ENCODE assay signal across 1 cellular context in the genomic region with DNA sequence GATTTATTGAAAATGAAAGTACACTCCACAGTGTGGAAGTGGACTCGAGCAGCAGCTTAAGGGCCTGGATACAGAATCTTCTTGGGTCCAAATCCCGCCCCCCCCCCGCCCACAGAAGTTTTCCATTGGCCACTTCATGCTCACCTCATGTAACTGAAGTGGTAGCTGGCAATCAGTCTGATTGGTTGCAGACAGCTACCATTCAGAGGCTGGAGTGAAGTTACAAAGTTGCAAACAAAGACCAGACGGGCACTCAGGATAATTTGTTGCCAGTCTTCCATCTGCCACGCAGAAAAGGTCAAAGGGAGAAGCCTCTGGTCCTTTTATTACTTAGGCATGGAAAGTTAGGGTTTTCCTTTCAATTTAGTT.
TF ChIP-seq lines count a peak whose summit lies in the region.

No MANE protein-coding gene starts in this region.

TF ChIP-seq in A549, 52 proteins besides CTCF, POLR2A, EP300 and RAD21 (continued from another document):
- TF ChIP-seq HOXB5 (CRISPR knock-in tag; IDR thresholded peaks at IDR 0.05) (no peak), MAFK (IDR thresholded peaks at IDR 0.05; ENCODE audit: partially characterized antibody) (no peak), NPAS2 (CRISPR knock-in tag; IDR thresholded peaks at IDR 0.05; ENCODE audit: borderline replicate concordance) (no peak), MYC (IDR thresholded peaks at IDR 0.05; ENCODE audit: borderline replicate concordance, low read length) (no peak)
